ENCODE assay signal across 25 cellular contexts in the genomic region with DNA sequence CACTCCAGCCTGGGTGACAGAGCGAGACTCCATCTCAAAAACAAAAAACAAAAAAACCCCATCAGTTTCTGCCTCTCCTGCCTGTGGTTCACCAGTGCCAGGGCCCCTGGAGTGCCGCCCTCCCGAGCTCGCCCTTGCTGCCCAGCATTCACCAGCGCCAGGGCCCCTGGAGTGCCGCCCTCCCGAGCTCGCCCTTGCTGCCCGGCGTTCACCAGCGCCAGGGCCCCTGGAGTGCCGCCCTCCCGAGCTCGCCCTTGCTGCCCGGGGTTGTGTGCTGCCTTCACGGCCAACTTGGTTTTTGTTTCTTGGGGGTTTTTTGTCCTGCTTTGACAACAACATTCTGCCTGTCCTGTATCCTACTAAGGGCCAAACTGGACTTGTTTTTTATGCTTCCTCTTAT.
"Had no signal": no experiment of that assay in that cellular context is flagged by ENCODE, and none has a peak within 500 bp of the region (broad histone marks: within the 10 kb centered on the region; RNA-seq: fewer than 3 reads in every experiment).

No MANE protein-coding gene starts in this region.

- DNase-seq: heart right ventricle; kidney glomerular epithelial cell; left cardiac atrium; lower lobe of right lung; mammary epithelial cell; mesenchymal stem cell; naive thymus-derived CD8-positive, alpha-beta T cell; retina; stimulated activated CD4-positive, alpha-beta T cell treated with anti-CD3 and anti-CD28 coated beads, Interleukin-12 subunit alpha, Interleukin-12 subunit beta, amount 100 ng/mL, for 4 hours; stimulated activated CD4-positive, alpha-beta T cell treated with anti-CD3 and anti-CD28 coated beads, Interleukin-15, amount 100 ng/mL, for 24 hours; stimulated activated CD4-positive, alpha-beta T cell treated with anti-CD3 and anti-CD28 coated beads, Interleukin-2, amount 100 ng/mL, for 24 hours; stimulated activated CD4-positive, alpha-beta T cell treated with anti-CD3 and anti-CD28 coated beads, Interleukin-4, amount 100 ng/mL, for 1 hour; stimulated activated naive B cell treated with anti-CD40 and anti-IgM and Interleukin-4, amounts not matched to agents 10 μg/mL and 1 μg/mL and 100 μg/mL, for 72 hours; stimulated activated naive CD8-positive, alpha-beta T cell treated with anti-CD3 and anti-CD28 coated beads, Interleukin-15, Interleukin-2, amounts not matched to agents 100 U/mL and 50 U/mL, for 24 hours; stomach; testis; thyroid gland; transverse colon; upper lobe of right lung had no signal

- H3K27ac ChIP-seq: heart right ventricle, lower lobe of right lung, pancreas, prostate gland, skin epidermis, stomach, testis, thyroid gland, transverse colon, upper lobe of right lung had no signal

- ATAC-seq: heart right ventricle; left cardiac atrium; left lobe of liver; lower lobe of right lung; naive thymus-derived CD8-positive, alpha-beta T cell; pancreas; right cardiac atrium; sciatic nerve; stimulated activated naive B cell treated with anti-CD40 and anti-IgM and Interleukin-4, amounts not matched to agents 10 μg/mL and 1 μg/mL and 100 μg/mL, for 72 hours; stimulated activated naive CD8-positive, alpha-beta T cell treated with anti-CD3 and anti-CD28 coated beads, Interleukin-15, Interleukin-2, amounts not matched to agents 100 U/mL and 50 U/mL, for 24 hours; upper lobe of right lung had no signal
